5 cellular contexts compared by ENCODE assay signal in the genomic region with DNA sequence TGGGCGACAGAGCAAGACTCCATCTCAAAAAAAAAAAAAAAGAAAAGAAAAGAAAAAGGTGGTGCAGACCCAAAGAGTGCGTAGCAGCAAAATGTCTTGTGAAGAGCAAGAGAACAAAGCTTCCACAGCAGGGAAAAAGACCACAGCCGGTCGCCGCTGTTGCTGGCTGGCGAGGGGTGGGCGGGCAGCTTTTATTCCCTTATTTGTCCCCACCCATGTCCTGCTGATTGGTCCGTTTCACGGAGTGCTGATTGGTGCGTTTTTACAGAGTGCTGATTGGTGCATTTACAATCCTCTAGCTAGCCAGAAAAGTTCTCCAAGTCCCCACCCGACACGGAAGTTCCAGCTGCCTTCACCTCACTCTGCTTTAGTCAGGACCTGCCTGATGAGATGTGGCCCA. TPM values are rescaled to one million over a fixed set of nuclear protein-coding genes. Genes with fewer than 3 reads are reported as not detected.
"Had no signal": no experiment of that assay in that cellular context is flagged by ENCODE, and none has a peak within 500 bp of the region (broad histone marks: within the 10 kb centered on the region; RNA-seq: fewer than 3 reads in every experiment).

No MANE protein-coding gene starts in this region.

RNA-seq across cellular contexts. Expression of a gene that starts 1.1 kb away (rescaled TPM):
- total RNA-seq: activated CD8-positive, alpha-beta T cell treated with anti-CD3 and anti-CD28 coated beads, Interleukin-2, amount 10 ng/mL, durations not matched to agents 7 days and 5 days; activated naive CD4-positive, alpha-beta T cell treated with anti-CD3 and anti-CD28 coated beads, Interleukin-2, amount 50 U/mL, for 72 hours; activated T-helper 1 cell treated with anti-CD3 and anti-CD28 coated beads, Interleukin-12 subunit alpha, Interleukin-12 subunit beta, Interleukin-2, Interleukin-4 antibody, amounts not matched to agents 30 ng/mL and 10 ng/mL and 1 ng/mL, durations not matched to agents 14 hours and 24 hours and 36 hours; ascending aorta; OCI-LY7 had no signal
